Comparison of ENCODE assay signal across 12 cellular contexts in the genomic region with DNA sequence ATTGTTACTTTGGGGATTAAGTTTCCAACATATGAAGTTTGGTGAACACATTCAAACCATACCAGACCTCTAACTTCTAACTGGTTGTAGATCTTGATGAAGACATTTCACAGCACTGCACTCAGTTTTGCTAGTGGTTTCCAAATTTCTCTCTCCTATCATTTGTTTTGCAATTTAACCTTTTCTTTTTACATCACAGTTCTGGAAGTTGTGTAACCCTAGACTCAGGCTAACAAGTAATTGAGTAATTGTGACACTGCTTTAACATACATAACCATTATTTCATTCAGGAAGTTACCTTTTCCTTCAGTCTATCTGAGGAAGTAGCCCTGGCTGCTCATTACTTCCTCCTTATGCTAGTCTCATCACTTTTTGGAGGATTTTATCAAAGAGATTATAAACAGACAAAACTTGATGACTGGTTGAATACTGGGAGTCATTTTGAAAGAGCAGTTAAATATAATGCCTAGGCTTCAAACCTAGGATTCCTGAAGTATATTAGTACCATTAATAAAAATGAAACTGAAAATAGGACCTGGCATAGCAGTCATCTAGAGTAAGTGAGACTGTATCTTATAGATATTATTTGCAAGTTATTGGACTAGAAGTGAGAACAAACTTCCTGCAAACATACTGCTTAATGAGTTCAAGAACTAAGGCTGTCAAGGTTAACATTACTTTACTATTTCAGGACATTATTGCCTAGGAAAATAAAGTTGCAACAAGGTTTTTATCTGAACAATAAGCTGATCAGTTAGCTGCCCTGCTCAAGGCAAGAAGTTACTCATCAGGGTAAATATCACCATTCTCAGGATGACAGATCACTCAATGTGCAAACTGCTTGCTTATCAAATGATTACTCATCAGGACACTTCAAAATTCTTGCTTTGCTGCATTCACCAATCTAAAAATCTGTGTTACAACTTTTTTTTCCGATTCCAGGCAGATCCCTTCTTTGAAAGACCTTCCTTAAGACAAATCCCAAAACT. TPM values are rescaled to one million over a fixed set of nuclear protein-coding genes. Genes with fewer than 3 reads are reported as not detected.
A peak's percentile ranks its signal among the peaks of the same experiment; 100 is the strongest.
DNase-seq lines count a peak whose midpoint lies in the region; ATAC-seq, FAIRE-seq and TF ChIP-seq lines count a peak whose summit lies in the region.
"Had no signal": no experiment of that assay in that cellular context is flagged by ENCODE, and none has a peak within 500 bp of the region (broad histone marks: within the 10 kb centered on the region; RNA-seq: fewer than 3 reads in every experiment).

No MANE protein-coding gene starts in this region.

- H3K9ac ChIP-seq in GM12878 (ENCODE audit: control insufficient read depth, insufficient read depth, low read length): no peak overlapping the region

- no peaks in the 10 kb centered on the region for H3K9me3 ChIP-seq in GM12878 (replicated peaks; ENCODE audit: control insufficient read depth, insufficient read depth, low read length)

- H3K27ac ChIP-seq in GM12878 (ENCODE audit: control insufficient read depth, insufficient read depth): no peak overlapping the region

- no peaks in the 10 kb centered on the region for H3K4me1 ChIP-seq in GM12878 (ENCODE audit: control insufficient read depth, insufficient read depth, low read length)

- no peak for DNase-seq in GM12878 (ENCODE audit: low read depth, low spot score)
- no peak for DNase-seq in superior temporal gyrus (ENCODE audit: extremely low spot score)
- DNase-seq in amygdala (lab: John Stamatoyannopoulos, UW): no peak
- no peak for DNase-seq in NCI-H526 treated with DMSO at 0.1 percent for 48 hours (lab: John Stamatoyannopoulos, UW)
- no peak for DNase-seq in HK-2 (ENCODE audit: unreplicated experiment)
- DNase-seq: occipital lobe, SHP77 had no signal

- no TSS peak for BruUV-seq in GM12878 (replicated peaks; lab: Mats Ljungman, UMichigan)

- no peaks in the 10 kb centered on the region for H4K20me1 ChIP-seq in GM12878 (ENCODE audit: control insufficient read depth, insufficient read depth)

- no peaks in the 10 kb centered on the region for H3K36me3 ChIP-seq in GM12878 (ENCODE audit: control insufficient read depth in 2 of 2, insufficient read depth in 2 of 2, low read length in 1 of 2)

- no peaks in the 10 kb centered on the region for H3K27me3 ChIP-seq in GM12878 (replicated peaks in 1 of 2; ENCODE audit: control insufficient read depth in 2 of 2, insufficient read depth in 2 of 2, low read length in 1 of 2)

- no peak for TF ChIP-seq EP300 in GM12878 (IDR thresholded peaks at IDR 0.05; ENCODE audit: borderline replicate concordance in 1 of 2, control insufficient read depth in 1 of 2, low read depth in 2 of 2, low read length in 2 of 2)

- SMC1A ChIA-PET in GM12878 (lab: Charles Lee; ENCODE audit: uncharacterized antibody, unreplicated experiment): no interaction called here

- intact Hi-C loops in GM12878 (cut with micrococcal nuclease; ENCODE audit: unreplicated experiment): no loop called here

- no peaks in the 10 kb centered on the region for H3K79me2 ChIP-seq in GM12878 (ENCODE audit: control insufficient read depth, insufficient read depth, low read length)

- in situ Hi-C loops in GM12878 (cut with MboI): no loop called here

- CTCF ChIA-PET in GM12878 (lab: Yijun Ruan, JAX): no interaction called here

- H3K4me3 ChIP-seq in GM12878: no peak overlapping the region

- RAD21 ChIA-PET in GM12878 (lab: Charles Lee; ENCODE audit: unreplicated experiment): no interaction called here

- peak; percentile 66 for ATAC-seq in GM18502 (IDR thresholded peaks at IDR 0.05; ENCODE audit: poor library complexity, unreplicated experiment)
- ATAC-seq in GM21717 (IDR thresholded peaks at IDR 0.05; ENCODE audit: unreplicated experiment): peak; percentile 64
- peak; percentile 36 for ATAC-seq in HG03558 (IDR thresholded peaks at IDR 0.05; ENCODE audit: extremely low read depth, unreplicated experiment)
- peak; percentile 71 for ATAC-seq in GM12878

- TF ChIP-seq CTCF in GM12878 (IDR thresholded peaks at IDR 0.05 in 2 of 3, conservative IDR thresholded peaks at IDR 0.05 in 1 of 3; ENCODE audit: control insufficient read depth in 2 of 3, extremely low read depth in 1 of 3, insufficient read depth in 1 of 3, low read depth in 3 of 3, low read length in 3 of 3): no peak

- POLR2A ChIA-PET in GM12878 (lab: Charles Lee): no interaction called here

- TF ChIP-seq POLR2A in GM12878 (IDR thresholded peaks at IDR 0.05; ENCODE audit: low read depth, low read length): no peak

- H3K4me2 ChIP-seq in GM12878 (ENCODE audit: control insufficient read depth, insufficient read depth): no peak overlapping the region

- no peak for TF ChIP-seq RAD21 in GM12878 (IDR thresholded peaks at IDR 0.05; ENCODE audit: insufficient read depth, low read depth, low read length)

- FAIRE-seq in GM12878 (lab: Jason Lieb, UNC): no peak
- FAIRE-seq: HTR-8/SVneo had no signal

- WGBS in GM12878 (ENCODE audit: insufficient coverage, insufficient replicate concordance, low lambda C conversion rate, missing lambda C conversion rate): 0% methylated on average over 1 of the region's 1 CpG

- H2AFZ ChIP-seq in GM12878 (ENCODE audit: control insufficient read depth, low read depth, low read length): no peak overlapping the region

TF ChIP-seq in GM12878, 131 proteins besides CTCF, POLR2A, EP300 and RAD21:
- TF ChIP-seq POLR2AphosphoS2 (IDR thresholded peaks at IDR 0.05; ENCODE audit: low read depth, low read length) (no peak), SREBF1 (IDR thresholded peaks at IDR 0.05; ENCODE audit: low read length) (no peak), ATF7 (IDR thresholded peaks at IDR 0.05; ENCODE audit: low read depth) (no peak), BMI1 (IDR thresholded peaks at IDR 0.05; ENCODE audit: borderline replicate concordance) (no peak), POU2F2 (IDR thresholded peaks at IDR 0.05; ENCODE audit: borderline replicate concordance, low read depth, low read length) (no peak), NFXL1 (IDR thresholded peaks at IDR 0.05; ENCODE audit: borderline replicate concordance) (no peak), GABPA (IDR thresholded peaks at IDR 0.05; ENCODE audit: low read depth) (no peak), JUNB (IDR thresholded peaks at IDR 0.05) (no peak; the same call in 1 of the 2 replicates), KDM1A (IDR thresholded peaks at IDR 0.05; ENCODE audit: borderline replicate concordance) (no peak)
- TF ChIP-seq, protein P1, sequence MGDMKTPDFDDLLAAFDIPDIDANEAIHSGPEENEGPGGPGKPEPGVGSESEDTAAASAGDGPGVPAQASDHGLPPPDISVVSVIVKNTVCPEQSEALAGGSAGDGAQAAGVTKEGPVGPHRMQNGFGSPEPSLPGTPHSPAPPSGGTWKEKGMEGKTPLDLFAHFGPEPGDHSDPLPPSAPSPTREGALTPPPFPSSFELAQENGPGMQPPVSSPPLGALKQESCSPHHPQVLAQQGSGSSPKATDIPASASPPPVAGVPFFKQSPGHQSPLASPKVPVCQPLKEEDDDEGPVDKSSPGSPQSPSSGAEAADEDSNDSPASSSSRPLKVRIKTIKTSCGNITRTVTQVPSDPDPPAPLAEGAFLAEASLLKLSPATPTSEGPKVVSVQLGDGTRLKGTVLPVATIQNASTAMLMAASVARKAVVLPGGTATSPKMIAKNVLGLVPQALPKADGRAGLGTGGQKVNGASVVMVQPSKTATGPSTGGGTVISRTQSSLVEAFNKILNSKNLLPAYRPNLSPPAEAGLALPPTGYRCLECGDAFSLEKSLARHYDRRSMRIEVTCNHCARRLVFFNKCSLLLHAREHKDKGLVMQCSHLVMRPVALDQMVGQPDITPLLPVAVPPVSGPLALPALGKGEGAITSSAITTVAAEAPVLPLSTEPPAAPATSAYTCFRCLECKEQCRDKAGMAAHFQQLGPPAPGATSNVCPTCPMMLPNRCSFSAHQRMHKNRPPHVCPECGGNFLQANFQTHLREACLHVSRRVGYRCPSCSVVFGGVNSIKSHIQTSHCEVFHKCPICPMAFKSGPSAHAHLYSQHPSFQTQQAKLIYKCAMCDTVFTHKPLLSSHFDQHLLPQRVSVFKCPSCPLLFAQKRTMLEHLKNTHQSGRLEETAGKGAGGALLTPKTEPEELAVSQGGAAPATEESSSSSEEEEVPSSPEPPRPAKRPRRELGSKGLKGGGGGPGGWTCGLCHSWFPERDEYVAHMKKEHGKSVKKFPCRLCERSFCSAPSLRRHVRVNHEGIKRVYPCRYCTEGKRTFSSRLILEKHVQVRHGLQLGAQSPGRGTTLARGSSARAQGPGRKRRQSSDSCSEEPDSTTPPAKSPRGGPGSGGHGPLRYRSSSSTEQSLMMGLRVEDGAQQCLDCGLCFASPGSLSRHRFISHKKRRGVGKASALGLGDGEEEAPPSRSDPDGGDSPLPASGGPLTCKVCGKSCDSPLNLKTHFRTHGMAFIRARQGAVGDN (IDR thresholded peaks at IDR 0.05): no peak
- TF ChIP-seq, protein P2, sequence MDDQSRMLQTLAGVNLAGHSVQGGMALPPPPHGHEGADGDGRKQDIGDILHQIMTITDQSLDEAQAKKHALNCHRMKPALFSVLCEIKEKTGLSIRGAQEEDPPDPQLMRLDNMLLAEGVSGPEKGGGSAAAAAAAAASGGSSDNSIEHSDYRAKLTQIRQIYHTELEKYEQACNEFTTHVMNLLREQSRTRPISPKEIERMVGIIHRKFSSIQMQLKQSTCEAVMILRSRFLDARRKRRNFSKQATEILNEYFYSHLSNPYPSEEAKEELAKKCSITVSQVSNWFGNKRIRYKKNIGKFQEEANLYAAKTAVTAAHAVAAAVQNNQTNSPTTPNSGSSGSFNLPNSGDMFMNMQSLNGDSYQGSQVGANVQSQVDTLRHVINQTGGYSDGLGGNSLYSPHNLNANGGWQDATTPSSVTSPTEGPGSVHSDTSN (IDR thresholded peaks at IDR 0.05; ENCODE audit: insufficient replicate concordance, low read depth, low read length): no peak

RNA-seq across cellular contexts. Expression of a gene that starts 25.6 kb away (rescaled TPM):
- total RNA-seq in GM12878 (2013; cell fraction: nucleolus; rRNA removed): not detected in 2 replicates
- total RNA-seq in GM12878 (2014; rRNA removed): not detected in 2 replicates
- total RNA-seq in GM12878 (2014; rRNA removed; fragmentation: Illumina TruSeq; extraction: Trizol): not detected in 2 replicates
- total RNA-seq in GM12878 (2021): not detected in 2 replicates
- not detected for polyA plus RNA-seq in GM12878 (2011; ENCODE audit: low read depth)
- not detected in 2 replicates for polyA plus RNA-seq in GM12878 (2011; rRNA removed)
- polyA plus RNA-seq in GM12878 (2011; cell fraction: cytosol; rRNA removed): not detected in 2 replicates
- not detected in 2 replicates for polyA plus RNA-seq in GM12878 (2011; cell fraction: nucleus; rRNA removed)
- not detected in 2 replicates for polyA plus RNA-seq in GM12878 (2012)
- polyA plus RNA-seq in GM12878 (2014; fragmentation: Illumina TruSeq; extraction: Trizol): 0.03 TPM in 1 of 2 replicates, not detected in the other
- not detected for polyA plus RNA-seq in GM12878 (2014; fragmentation: Nextera tagmentation; extraction: Ambion mirVana)
- not detected in 2 replicates for polyA plus RNA-seq in GM12878 (2014; rRNA removed)
- polyA plus RNA-seq in GM12878 (2016; fragmentation: Nextera tagmentation; extraction: Ambion mirVana): not detected
- not detected in 2 replicates for polyA minus RNA-seq in GM12878 (2011; rRNA and poly(A)+ RNA removed)
- polyA minus RNA-seq in GM12878 (2011; cell fraction: cytosol; rRNA and poly(A)+ RNA removed): not detected in 2 replicates
- polyA minus RNA-seq in GM12878 (2011; cell fraction: nucleus; rRNA and poly(A)+ RNA removed): not detected in 2 replicates
- total RNA-seq: glomerular endothelial cell had no signal
